In genomic region chr13:19324325-19324724, GRCh38 we compare ENCODE assay signal across 32 cellular contexts.
"Had no signal": no experiment of that assay in that cellular context is flagged by ENCODE, and none has a peak within 500 bp of the region (broad histone marks: within the 10 kb centered on the region; RNA-seq: fewer than 3 reads in every experiment).

No MANE protein-coding gene starts in this region.

- H3K27ac ChIP-seq: adrenal gland, body of pancreas, brain microvascular endothelial cell, breast epithelium, VCaP had no signal

- H3K4me3 ChIP-seq: adrenal gland, body of pancreas, breast epithelium had no signal

- ATAC-seq: activated CD8-positive, alpha-beta memory T cell treated with anti-CD3 and anti-CD28 coated beads, Interleukin-2, amount 10 ng/mL, durations not matched to agents 7 days and 5 days; activated CD8-positive, alpha-beta T cell treated with anti-CD3 and anti-CD28 coated beads, Interleukin-2, amount 10 ng/mL, durations not matched to agents 7 days and 5 days; activated naive CD4-positive, alpha-beta T cell treated with anti-CD3 and anti-CD28 coated beads, Interleukin-2, amount 50 U/mL, for 72 hours; body of pancreas had no signal

- DNase-seq: activated B cell treated with CpG ODN at 0.5 μM for 24 hours; activated CD4-positive, alpha-beta memory T cell treated with anti-CD3 and anti-CD28 coated beads, Interleukin-2, amount 10 ng/mL, durations not matched to agents 7 days and 5 days; activated CD4-positive, alpha-beta T cell treated with anti-CD3 and anti-CD28 coated beads for 4 hours; activated CD4-positive, alpha-beta T cell treated with anti-CD3 and anti-CD28 coated beads, Interleukin-2, amount 10 ng/mL, durations not matched to agents 7 days and 5 days; activated CD4-positive, alpha-beta T cell treated with anti-CD3 and anti-CD28 coated beads, Interleukin-2, amount 50 U/mL, for 48 hours; activated CD4-positive, CD25-positive, alpha-beta regulatory T cell treated with anti-CD3 and anti-CD28 coated beads, Interleukin-2, amount 50 U/mL, for 72 hours; activated CD8-positive, alpha-beta memory T cell treated with anti-CD3 and anti-CD28 coated beads for 24 hours; activated CD8-positive, alpha-beta memory T cell treated with anti-CD3 and anti-CD28 coated beads, Interleukin-2, amount 10 ng/mL, durations not matched to agents 7 days and 5 days; activated CD8-positive, alpha-beta memory T cell treated with anti-CD3 and anti-CD28 coated beads, Interleukin-2, amount 50 U/mL, for 48 hours; activated CD8-positive, alpha-beta T cell treated with anti-CD3 and anti-CD28 coated beads, Interleukin-2, amount 10 ng/mL, durations not matched to agents 7 days and 5 days; activated effector memory CD4-positive, alpha-beta T cell treated with anti-CD3 and anti-CD28 coated beads, Interleukin-2, amount 50 U/mL, for 16 hours; activated gamma-delta T cell treated with Interleukin-2 at 50 U/mL for 16 hours; activated naive CD4-positive, alpha-beta T cell; activated naive CD4-positive, alpha-beta T cell treated with anti-CD3 and anti-CD28 coated beads for 36 hours; activated naive CD4-positive, alpha-beta T cell treated with anti-CD3 and anti-CD28 coated beads, Interleukin-2, amount 50 U/mL, for 16 hours; activated naive CD8-positive, alpha-beta T cell treated with anti-CD3 and anti-CD28 coated beads for 36 hours; activated T-cell treated with anti-CD3 and anti-CD28 coated beads, Interleukin-2, amount 50 U/mL, for 24 hours; activated T-cell treated with anti-CD3 and anti-CD28 coated beads, Interleukin-2, amount 50 U/mL, for 48 hours; adrenal gland; amniotic stem cell; aorta; body of pancreas; brain microvascular endothelial cell; central memory CD4-positive, alpha-beta T cell; T-helper 2 cell; T-helper 9 cell had no signal

- FAIRE-seq: astrocyte, colon, TTC549 had no signal

- H3K27me3 ChIP-seq: adrenal gland, body of pancreas, brain microvascular endothelial cell, breast epithelium had no signal

- H3K9me3 ChIP-seq: adrenal gland, body of pancreas had no signal

- H3K4me1 ChIP-seq: adrenal gland, body of pancreas, breast epithelium had no signal

- H3K36me3 ChIP-seq: adrenal gland, brain microvascular endothelial cell, breast epithelium had no signal
